In the genomic region with DNA sequence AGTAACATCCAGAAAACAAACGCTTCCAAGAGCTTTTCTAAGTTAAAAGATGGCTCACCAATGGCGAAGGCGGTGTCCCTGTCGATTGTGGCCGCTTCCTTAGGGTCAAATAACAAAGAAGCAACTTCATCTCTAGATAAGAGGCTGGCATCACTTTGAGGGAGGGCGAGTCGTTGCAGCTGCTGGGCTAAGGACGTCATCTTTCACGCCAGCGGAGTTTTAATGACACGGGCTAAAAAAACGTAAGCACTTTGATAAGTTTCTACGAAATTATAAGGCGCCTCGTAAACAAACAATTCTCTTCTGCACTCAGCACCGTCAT, we compare ENCODE assay signal across 8 cellular contexts. TPM values are rescaled to one million over a fixed set of nuclear protein-coding genes. Genes with fewer than 3 reads are reported as not detected.
DNase-seq lines count a peak whose midpoint lies in the region; ATAC-seq and TF ChIP-seq lines count a peak whose summit lies in the region.

No MANE protein-coding gene starts in this region.

- H3K27me3 ChIP-seq in H7 (ENCODE audit: control insufficient read depth, insufficient read depth, low read length), result no peaks in the 10 kb centered on the region

- peak; percentile 17 for DNase-seq in Daoy (ENCODE audit: low read depth)
- peak; percentile 4 for DNase-seq in H7
- DNase-seq in RWPE1 (ENCODE audit: low spot score), result peak; percentile 20
- DNase-seq in endothelial cell (ENCODE audit: low spot score), result no peak
- no peak for DNase-seq in nephron progenitor cell
- DNase-seq in retina, result no peak
- DNase-seq in NCI-H2081 treated with DMSO at 0.1 percent for 48 hours (lab: John Stamatoyannopoulos, UW), result no peak

- H3K9me3 Mint-ChIP-seq in endothelial cell (ENCODE audit: unreplicated experiment), result no peaks in the 10 kb centered on the region
- H3K9me3 Mint-ChIP-seq in nephron progenitor cell, result no peaks in the 10 kb centered on the region

- ATAC-seq in HG03108 (IDR thresholded peaks at IDR 0.05; ENCODE audit: unreplicated experiment), result no peak

- H3K4me3 Mint-ChIP-seq in endothelial cell (ENCODE audit: unreplicated experiment) (peak overlapping the region; percentile 97), nephron progenitor cell (peak overlapping the region; percentile 98)

- H3K4me1 Mint-ChIP-seq in endothelial cell (ENCODE audit: unreplicated experiment) (peaks cover 11% of the 10 kb centered on the region), nephron progenitor cell (peaks cover 22% of the 10 kb centered on the region)

- H3K4me3 ChIP-seq in H7 (ENCODE audit: insufficient read depth, low read depth, low read length), result peak overlapping the region; percentile 89

- H3K27ac ChIP-seq in RWPE1, result peak overlapping the region; percentile 73

- H3K36me3 Mint-ChIP-seq in endothelial cell (ENCODE audit: low read depth, unreplicated experiment), result peaks cover 3% of the 10 kb centered on the region
- H3K36me3 Mint-ChIP-seq in nephron progenitor cell (ENCODE audit: low read depth), result peaks cover 17% of the 10 kb centered on the region

- POLR2A ChIA-PET in RWPE1 (lab: Yijun Ruan, JAX; ENCODE audit: low non-redundant PET), result no interaction called here

- TF ChIP-seq CTCF in RWPE1 (conservative IDR thresholded peaks at IDR 0.05; ENCODE audit: low read depth) (no peak), endothelial cell (IDR thresholded peaks at IDR 0.05; ENCODE audit: unreplicated experiment) (no peak), nephron progenitor cell (IDR thresholded peaks at IDR 0.05) (no peak)

- H3K36me3 ChIP-seq in H7 (replicated peaks; ENCODE audit: control insufficient read depth, insufficient read depth, low read length), result peaks cover 1% of the 10 kb centered on the region; the same call in 1 of the 2 replicates

- H3K27ac Mint-ChIP-seq in endothelial cell (ENCODE audit: unreplicated experiment) (peak overlapping the region; percentile 89), nephron progenitor cell (peak overlapping the region; percentile 97)

- CTCF ChIA-PET in RWPE1 (lab: Yijun Ruan, JAX), result interaction anchor here (0.6 to 0.7 kb wide), 3 partner anchors 588 to 1463 kb away, joined by 3 read pairs; no protein-coding TSS in a partner anchor

- peaks cover 9% of the 10 kb centered on the region for H3K27me3 Mint-ChIP-seq in endothelial cell (ENCODE audit: unreplicated experiment)
- peaks cover 5% of the 10 kb centered on the region for H3K27me3 Mint-ChIP-seq in nephron progenitor cell (ENCODE audit: low read depth, poor library complexity)

RNA-seq across cellular contexts. Expression of gene HEATR1, which starts 0.5 kb away (rescaled TPM):
- total RNA-seq in Daoy (2014; rRNA removed; shearing (Covaris generic)), result 68.0 and 77.3 TPM in 2 replicates
- 71.0 and 76.1 TPM in 2 replicates for total RNA-seq in H7 (2014; rRNA removed; shearing (Covaris generic))
- 33.3 TPM for total RNA-seq in endothelial cell (ENCODE audit: unreplicated experiment)

Comparison
In these comparisons a context has a peak if more than half of its experiments do, and no peak if none do; other contexts are left out.
1. DNase-seq: peak in Daoy (single experiment), H7 (single experiment) and RWPE1 (single experiment); none in endothelial cell (single experiment), nephron progenitor cell (single experiment), retina (single experiment) and NCI-H2081 treated with DMSO at 0.1 percent for 48 hours (single experiment).